ENCODE assay signal across 20 cellular contexts in the genomic region with DNA sequence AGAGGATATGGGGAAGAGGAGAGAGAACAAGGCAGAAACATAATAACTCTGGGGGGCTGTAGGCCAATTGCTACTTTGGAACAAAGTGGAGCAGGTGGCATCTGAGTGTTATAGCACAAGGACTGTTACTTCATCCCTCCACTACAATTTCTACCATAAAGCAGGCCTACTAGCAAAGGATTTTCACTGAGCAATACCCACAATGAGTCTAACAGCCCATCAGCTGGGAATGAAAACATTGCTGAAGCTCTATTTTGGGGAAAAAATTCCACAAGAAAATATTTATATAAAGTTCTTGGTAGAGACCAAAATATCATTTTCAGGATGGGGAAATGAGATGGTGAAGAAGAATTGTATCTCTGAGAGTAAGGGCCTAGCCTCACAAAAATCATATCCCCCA. TPM values are rescaled to one million over a fixed set of nuclear protein-coding genes. Genes with fewer than 3 reads are reported as not detected.
DNase-seq lines count a peak whose midpoint lies in the region; ATAC-seq and TF ChIP-seq lines count a peak whose summit lies in the region.
"Had no signal": no experiment of that assay in that cellular context is flagged by ENCODE, and none has a peak within 500 bp of the region (broad histone marks: within the 10 kb centered on the region; RNA-seq: fewer than 3 reads in every experiment).

No MANE protein-coding gene starts in this region.

- H3K27ac ChIP-seq in RWPE1, result no peak overlapping the region
- H3K27ac ChIP-seq: GM23248, upper lobe of right lung had no signal

- CTCF ChIA-PET in RWPE1 (lab: Yijun Ruan, JAX), result interaction anchor here (0.6 kb wide), 3 partner anchors 8 to 30 kb away, joined by 3 read pairs; no protein-coding TSS in a partner anchor

- peaks cover 4% of the 10 kb centered on the region for H3K36me3 Mint-ChIP-seq in T-helper 2 cell treated with Interferon-gamma antibody and Interleukin-4, amounts not matched to agents 5 μg/mL and 100 μg/mL, for 36 hours (ENCODE audit: low read depth)
- H3K36me3 Mint-ChIP-seq in HFFc6 (ENCODE audit: low read depth), result no peaks in the 10 kb centered on the region
- peaks cover 9% of the 10 kb centered on the region for H3K36me3 Mint-ChIP-seq in activated naive CD8-positive, alpha-beta T cell treated with anti-CD3 and anti-CD28 coated beads for 36 hours
- no peaks in the 10 kb centered on the region for H3K36me3 Mint-ChIP-seq in natural killer cell treated with Interleukin-12 subunit alpha and Interleukin-12 subunit beta and Interleukin-15 and Interleukin-18, amount 100 ng/mL, for 72 hours

- H3K27me3 Mint-ChIP-seq in T-helper 2 cell treated with Interferon-gamma antibody and Interleukin-4, amounts not matched to agents 5 μg/mL and 100 μg/mL, for 36 hours (ENCODE audit: low read depth), result no peaks in the 10 kb centered on the region
- H3K27me3 Mint-ChIP-seq in HFFc6 (ENCODE audit: insufficient read depth), result no peaks in the 10 kb centered on the region; the same call in 1 of the 2 replicates
- peaks cover 76% of the 10 kb centered on the region for H3K27me3 Mint-ChIP-seq in activated naive CD8-positive, alpha-beta T cell treated with anti-CD3 and anti-CD28 coated beads for 36 hours
- peaks cover 0 to 3% of the 10 kb centered on the region in 2 donors for H3K27me3 Mint-ChIP-seq in natural killer cell treated with Interleukin-12 subunit alpha and Interleukin-12 subunit beta and Interleukin-15 and Interleukin-18, amount 100 ng/mL, for 72 hours

- no peaks in the 10 kb centered on the region for H3K9me3 Mint-ChIP-seq in T-helper 2 cell treated with Interferon-gamma antibody and Interleukin-4, amounts not matched to agents 5 μg/mL and 100 μg/mL, for 36 hours
- H3K9me3 Mint-ChIP-seq in HFFc6, result no peaks in the 10 kb centered on the region
- peaks cover 2% of the 10 kb centered on the region for H3K9me3 Mint-ChIP-seq in activated naive CD8-positive, alpha-beta T cell treated with anti-CD3 and anti-CD28 coated beads for 36 hours
- peaks cover 3% of the 10 kb centered on the region for H3K9me3 Mint-ChIP-seq in natural killer cell treated with Interleukin-12 subunit alpha and Interleukin-12 subunit beta and Interleukin-15 and Interleukin-18, amount 100 ng/mL, for 72 hours
- H3K9me3 Mint-ChIP-seq: activated naive CD4-positive, alpha-beta T cell treated with anti-CD3 and anti-CD28 coated beads, Interleukin-2, amount 10 ng/mL, durations not matched to agents 7 days and 5 days had no signal

- H3K4me3 Mint-ChIP-seq in T-helper 2 cell treated with Interferon-gamma antibody and Interleukin-4, amounts not matched to agents 5 μg/mL and 100 μg/mL, for 36 hours, result peak overlapping the region; percentile 73
- H3K4me3 Mint-ChIP-seq in HFFc6, result no peak overlapping the region; the same call in 1 of the 2 replicates
- peak overlapping the region; percentile 43 for H3K4me3 Mint-ChIP-seq in activated naive CD8-positive, alpha-beta T cell treated with anti-CD3 and anti-CD28 coated beads for 36 hours
- H3K4me3 Mint-ChIP-seq in natural killer cell treated with Interleukin-12 subunit alpha and Interleukin-12 subunit beta and Interleukin-15 and Interleukin-18, amount 100 ng/mL, for 72 hours, result peak overlapping the region; percentile 85
- H3K4me3 Mint-ChIP-seq: activated naive CD4-positive, alpha-beta T cell treated with anti-CD3 and anti-CD28 coated beads, Interleukin-2, amount 10 ng/mL, durations not matched to agents 7 days and 5 days; IgD-negative memory B cell had no signal

- H3K27ac Mint-ChIP-seq in T-helper 2 cell treated with Interferon-gamma antibody and Interleukin-4, amounts not matched to agents 5 μg/mL and 100 μg/mL, for 36 hours, result peak overlapping the region; percentile 92
- H3K27ac Mint-ChIP-seq in HFFc6, result peak overlapping the region; percentile 35; the same call in 1 of the 2 replicates
- H3K27ac Mint-ChIP-seq in activated naive CD8-positive, alpha-beta T cell treated with anti-CD3 and anti-CD28 coated beads for 36 hours, result peak overlapping the region; percentile 91
- peak overlapping the region; percentile 86 to 90 for H3K27ac Mint-ChIP-seq in natural killer cell treated with Interleukin-12 subunit alpha and Interleukin-12 subunit beta and Interleukin-15 and Interleukin-18, amount 100 ng/mL, for 72 hours
- H3K27ac Mint-ChIP-seq: IgD-negative memory B cell had no signal

- no peak for ATAC-seq in natural killer cell treated with Interleukin-12 subunit alpha and Interleukin-12 subunit beta and Interleukin-15 and Interleukin-18, amount 100 ng/mL, for 72 hours
- ATAC-seq: upper lobe of right lung had no signal

- DNase-seq in T-helper 2 cell treated with Interferon-gamma antibody and Interleukin-4, amounts not matched to agents 5 μg/mL and 100 μg/mL, for 36 hours (ENCODE audit: low spot score), result no peak
- no peak for DNase-seq in T-helper 2 cell
- DNase-seq in HFFc6, result no peak
- DNase-seq in activated naive CD8-positive, alpha-beta T cell treated with anti-CD3 and anti-CD28 coated beads for 36 hours, result no peak
- no peak for DNase-seq in natural killer cell treated with Interleukin-12 subunit alpha and Interleukin-12 subunit beta and Interleukin-15 and Interleukin-18, amount 100 ng/mL, for 72 hours (ENCODE audit: low spot score)
- DNase-seq in RWPE1 (ENCODE audit: low spot score), result no peak
- DNase-seq in EL, result no peak
- DNase-seq in DMS 273 treated with DMSO at 0.1 percent for 48 hours (lab: John Stamatoyannopoulos, UW), result no peak
- DNase-seq: 8988T; central memory CD4-positive, alpha-beta T cell; GF-D8; MG63; NCI-H1417; NCI-H2107; NCI-H446 treated with DMSO at 0.1 percent for 48 hours; SHP77; upper lobe of right lung had no signal

- peaks cover 50% of the 10 kb centered on the region for H3K4me1 Mint-ChIP-seq in T-helper 2 cell treated with Interferon-gamma antibody and Interleukin-4, amounts not matched to agents 5 μg/mL and 100 μg/mL, for 36 hours (ENCODE audit: low read depth)
- H3K4me1 Mint-ChIP-seq in HFFc6 (ENCODE audit: low read depth), result peaks cover 55% of the 10 kb centered on the region
- peaks cover 43% of the 10 kb centered on the region for H3K4me1 Mint-ChIP-seq in activated naive CD8-positive, alpha-beta T cell treated with anti-CD3 and anti-CD28 coated beads for 36 hours
- peaks cover 32 to 47% of the 10 kb centered on the region in 2 donors for H3K4me1 Mint-ChIP-seq in natural killer cell treated with Interleukin-12 subunit alpha and Interleukin-12 subunit beta and Interleukin-15 and Interleukin-18, amount 100 ng/mL, for 72 hours (ENCODE audit: low read depth in 2 of 2)

- TF ChIP-seq CTCF in HFFc6 (IDR thresholded peaks at IDR 0.05), result no peak
- TF ChIP-seq CTCF in RWPE1 (conservative IDR thresholded peaks at IDR 0.05; ENCODE audit: low read depth), result no peak

- POLR2A ChIA-PET in RWPE1 (lab: Yijun Ruan, JAX; ENCODE audit: low non-redundant PET), result no interaction called here

RNA-seq across cellular contexts. Expression of a gene that starts 3.6 kb away (rescaled TPM):
- 1 to 10 TPM; 2.1 to 4.2 (median 3.5) TPM for total RNA-seq in HFFc6 (2021; fragmentation: NEBNext Ultra II Directional; extraction: Animal tissue kit (Norgen Biotek cat#: 25700))
- total RNA-seq in activated naive CD8-positive, alpha-beta T cell treated with anti-CD3 and anti-CD28 coated beads for 36 hours, result 1 to 10 TPM; 3.7 to 4.1 TPM
- 1 to 10 TPM in 1 of 2 donors, under 1 TPM in 1; 0.57 to 2.8 TPM for total RNA-seq in natural killer cell treated with Interleukin-12 subunit alpha and Interleukin-12 subunit beta and Interleukin-15 and Interleukin-18, amount 100 ng/mL, for 72 hours

Comparison
In these comparisons a context has a peak if more than half of its experiments do, and no peak if none do; other contexts are left out.
1. H3K27ac Mint-ChIP-seq: peak in every context shown above with its lines; median percentile 92 in T-helper 2 cell treated with Interferon-gamma antibody and Interleukin-4, amounts not matched to agents 5 μg/mL and 100 μg/mL, for 36 hours; 91 in activated naive CD8-positive, alpha-beta T cell treated with anti-CD3 and anti-CD28 coated beads for 36 hours; 88 in natural killer cell treated with Interleukin-12 subunit alpha and Interleukin-12 subunit beta and Interleukin-15 and Interleukin-18, amount 100 ng/mL, for 72 hours; 35 in HFFc6.